19 cellular contexts compared by ENCODE assay signal in the genomic region with DNA sequence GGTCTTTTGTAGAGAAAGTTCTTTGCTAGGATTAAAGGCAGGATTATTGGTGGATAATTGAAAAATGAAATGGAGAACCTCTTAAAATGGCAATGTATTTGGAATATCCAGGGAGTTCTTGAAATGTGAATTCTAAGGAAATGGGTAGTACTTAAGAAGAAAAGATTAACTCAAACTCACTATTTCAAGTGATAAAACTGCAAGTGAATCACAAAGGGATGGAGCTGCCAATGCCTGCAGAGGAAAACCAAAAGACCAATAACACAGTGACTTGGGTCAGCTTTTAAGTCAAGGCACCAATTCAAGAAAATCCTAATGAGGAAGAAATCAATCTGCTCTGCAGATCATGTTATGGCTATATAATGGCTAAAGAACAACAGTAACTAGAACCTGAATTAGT.
DNase-seq lines count a peak whose midpoint lies in the region; ATAC-seq, FAIRE-seq and TF ChIP-seq lines count a peak whose summit lies in the region.
"Had no signal": no experiment of that assay in that cellular context is flagged by ENCODE, and none has a peak within 500 bp of the region (broad histone marks: within the 10 kb centered on the region; RNA-seq: fewer than 3 reads in every experiment).

No MANE protein-coding gene starts in this region.

- TF ChIP-seq POLR2A in GM12892 (IDR thresholded peaks at IDR 0.05; ENCODE audit: low read depth, low read length), result no peak

- H3K36me3 ChIP-seq in HUES48 (ENCODE audit: control insufficient read depth, insufficient read depth, low read length) (peaks cover 3% of the 10 kb centered on the region), iPS-15b (ENCODE audit: control insufficient read depth, insufficient read depth, low read length) (peaks cover 2% of the 10 kb centered on the region)
- H3K36me3 ChIP-seq: BLaER1 had no signal

- POLR2A ChIA-PET in WTC11 (lab: Charles Lee), result no interaction called here

- no peaks in the 10 kb centered on the region for H3K9me3 Mint-ChIP-seq in WTC11
- no peaks in the 10 kb centered on the region for H3K9me3 Mint-ChIP-seq in activated T-cell treated with anti-CD3 and anti-CD28 coated beads, Interleukin-2, amount 50 U/mL, for 24 hours
- H3K9me3 Mint-ChIP-seq: CD4-positive, alpha-beta memory T cell; IgD-negative memory B cell had no signal

- CTCF ChIA-PET in WTC11 (lab: Charles Lee), result no interaction called here

- H3K4me1 ChIP-seq in HUES48 (ENCODE audit: control insufficient read depth, insufficient read depth, low read length) (peaks cover 56% of the 10 kb centered on the region), iPS-15b (ENCODE audit: control insufficient read depth, insufficient read depth, low read length) (peaks cover 17% of the 10 kb centered on the region)
- H3K4me1 ChIP-seq: BLaER1 had no signal

- H3K4me3 ChIP-seq in HUES48 (ENCODE audit: low read depth, low read length) (peak overlapping the region; percentile 54), iPS-15b (ENCODE audit: low read depth, low read length) (peak overlapping the region; percentile 10)
- H3K4me3 ChIP-seq: BLaER1 had no signal

- H3K36me3 Mint-ChIP-seq in WTC11, result no peaks in the 10 kb centered on the region; the same call in 1 of the 2 replicates
- no peaks in the 10 kb centered on the region for H3K36me3 Mint-ChIP-seq in activated T-cell treated with anti-CD3 and anti-CD28 coated beads, Interleukin-2, amount 50 U/mL, for 24 hours (ENCODE audit: low read depth)
- H3K36me3 Mint-ChIP-seq in T-helper 17 cell (ENCODE audit: low read depth), result no peaks in the 10 kb centered on the region
- H3K36me3 Mint-ChIP-seq: CD14-positive monocyte; CD4-positive, alpha-beta memory T cell; IgD-negative memory B cell had no signal

- DNase-seq in GM12892 (ENCODE audit: insufficient read length) (no peak), WTC11 (ENCODE audit: low spot score) (no peak), NCI-H1436 (lab: John Stamatoyannopoulos, UW) (no peak), T-helper 2 cell (no peak), T-helper 17 cell (no peak)
- no peak for DNase-seq in activated T-cell treated with anti-CD3 and anti-CD28 coated beads, Interleukin-2, amount 50 U/mL, for 24 hours
- DNase-seq: 8988T; CD4-positive, alpha-beta memory T cell; DMS153; DMS79; GF-D8; KBM-7 had no signal

- H3K9ac ChIP-seq in HUES48 (ENCODE audit: low read depth, low read length), result 0 out of 2 replicates have a peak overlapping the region, but pooled peaks have one; percentile 4
- no peak overlapping the region for H3K9ac ChIP-seq in iPS-15b (ENCODE audit: low read depth, low read length)
- H3K9ac ChIP-seq: BLaER1 had no signal

- H3K9me3 ChIP-seq in HUES48 (ENCODE audit: control insufficient read depth, insufficient read depth, low read length), result no peaks in the 10 kb centered on the region
- H3K9me3 ChIP-seq in iPS-15b (ENCODE audit: control insufficient read depth, insufficient read depth, low read length), result no peaks in the 10 kb centered on the region
- H3K9me3 ChIP-seq in T-helper 17 cell (ENCODE audit: control insufficient read depth, low read length, poor library complexity, severe bottlenecking), result no peaks in the 10 kb centered on the region
- H3K9me3 ChIP-seq: BLaER1 had no signal

- H3K4me1 Mint-ChIP-seq in WTC11, result peaks cover 65% of the 10 kb centered on the region
- no peaks in the 10 kb centered on the region for H3K4me1 Mint-ChIP-seq in activated T-cell treated with anti-CD3 and anti-CD28 coated beads, Interleukin-2, amount 50 U/mL, for 24 hours (ENCODE audit: low read depth)
- no peaks in the 10 kb centered on the region for H3K4me1 Mint-ChIP-seq in T-helper 17 cell
- H3K4me1 Mint-ChIP-seq: CD14-positive monocyte, IgD-negative memory B cell had no signal

- no peak for TF ChIP-seq CTCF in WTC11 (IDR thresholded peaks at IDR 0.05)

- H3K27ac Mint-ChIP-seq in WTC11 (peak overlapping the region; percentile 47), T-helper 17 cell (no peak overlapping the region)
- H3K27ac Mint-ChIP-seq in activated T-cell treated with anti-CD3 and anti-CD28 coated beads, Interleukin-2, amount 50 U/mL, for 24 hours, result no peak overlapping the region
- H3K27ac Mint-ChIP-seq: CD14-positive monocyte; CD4-positive, alpha-beta memory T cell; IgD-negative memory B cell had no signal

- H3K27me3 ChIP-seq in HUES48 (ENCODE audit: control insufficient read depth, insufficient read depth, low read length) (no peaks in the 10 kb centered on the region), iPS-15b (ENCODE audit: control insufficient read depth, insufficient read depth, low read length) (no peaks in the 10 kb centered on the region)
- H3K27me3 ChIP-seq: BLaER1 had no signal

- no peaks in the 10 kb centered on the region for H3K27me3 Mint-ChIP-seq in WTC11 (ENCODE audit: low read depth)
- peaks cover 24% of the 10 kb centered on the region for H3K27me3 Mint-ChIP-seq in activated T-cell treated with anti-CD3 and anti-CD28 coated beads, Interleukin-2, amount 50 U/mL, for 24 hours
- H3K27me3 Mint-ChIP-seq in T-helper 17 cell, result peaks cover 16% of the 10 kb centered on the region

- peak; percentile 36 for FAIRE-seq in GM12892 (lab: Jason Lieb, UNC)
- FAIRE-seq: HepG2 had no signal

- ATAC-seq in WTC11 (peak; percentile 38), T-helper 17 cell (no peak)
- ATAC-seq: HCT116, HepG2 had no signal

- H3K4me3 Mint-ChIP-seq in WTC11 (peak overlapping the region; percentile 57), T-helper 17 cell (no peak overlapping the region)
- no peak overlapping the region for H3K4me3 Mint-ChIP-seq in activated T-cell treated with anti-CD3 and anti-CD28 coated beads, Interleukin-2, amount 50 U/mL, for 24 hours
- H3K4me3 Mint-ChIP-seq: CD14-positive monocyte; CD4-positive, alpha-beta memory T cell; IgD-negative memory B cell had no signal

- peak overlapping the region; percentile 82 for H3K27ac ChIP-seq in HUES48 (ENCODE audit: low read depth, low read length)
- H3K27ac ChIP-seq: BLaER1 had no signal

TF ChIP-seq in WTC11, 78 proteins besides CTCF, POLR2A, EP300 and RAD21:
- TF ChIP-seq CBFB (CRISPR knock-in tag; IDR thresholded peaks at IDR 0.05; ENCODE audit: low read depth) (no peak), ZNF317 (CRISPR knock-in tag; IDR thresholded peaks at IDR 0.05; ENCODE audit: borderline replicate concordance, low read depth) (no peak), ZNF219 (CRISPR knock-in tag; IDR thresholded peaks at IDR 0.05; ENCODE audit: borderline replicate concordance) (no peak), NFE2L1 (CRISPR knock-in tag; IDR thresholded peaks at IDR 0.05) (no peak), KAT7 (CRISPR knock-in tag; IDR thresholded peaks at IDR 0.05; ENCODE audit: borderline replicate concordance) (no peak), ZNF232 (CRISPR knock-in tag; IDR thresholded peaks at IDR 0.05) (no peak)
- TF ChIP-seq, protein P1, sequence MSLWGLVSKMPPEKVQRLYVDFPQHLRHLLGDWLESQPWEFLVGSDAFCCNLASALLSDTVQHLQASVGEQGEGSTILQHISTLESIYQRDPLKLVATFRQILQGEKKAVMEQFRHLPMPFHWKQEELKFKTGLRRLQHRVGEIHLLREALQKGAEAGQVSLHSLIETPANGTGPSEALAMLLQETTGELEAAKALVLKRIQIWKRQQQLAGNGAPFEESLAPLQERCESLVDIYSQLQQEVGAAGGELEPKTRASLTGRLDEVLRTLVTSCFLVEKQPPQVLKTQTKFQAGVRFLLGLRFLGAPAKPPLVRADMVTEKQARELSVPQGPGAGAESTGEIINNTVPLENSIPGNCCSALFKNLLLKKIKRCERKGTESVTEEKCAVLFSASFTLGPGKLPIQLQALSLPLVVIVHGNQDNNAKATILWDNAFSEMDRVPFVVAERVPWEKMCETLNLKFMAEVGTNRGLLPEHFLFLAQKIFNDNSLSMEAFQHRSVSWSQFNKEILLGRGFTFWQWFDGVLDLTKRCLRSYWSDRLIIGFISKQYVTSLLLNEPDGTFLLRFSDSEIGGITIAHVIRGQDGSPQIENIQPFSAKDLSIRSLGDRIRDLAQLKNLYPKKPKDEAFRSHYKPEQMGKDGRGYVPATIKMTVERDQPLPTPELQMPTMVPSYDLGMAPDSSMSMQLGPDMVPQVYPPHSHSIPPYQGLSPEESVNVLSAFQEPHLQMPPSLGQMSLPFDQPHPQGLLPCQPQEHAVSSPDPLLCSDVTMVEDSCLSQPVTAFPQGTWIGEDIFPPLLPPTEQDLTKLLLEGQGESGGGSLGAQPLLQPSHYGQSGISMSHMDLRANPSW (CRISPR knock-in tag; conservative IDR thresholded peaks at IDR 0.05; ENCODE audit: low read depth), result no peak
- TF ChIP-seq, protein P2, sequence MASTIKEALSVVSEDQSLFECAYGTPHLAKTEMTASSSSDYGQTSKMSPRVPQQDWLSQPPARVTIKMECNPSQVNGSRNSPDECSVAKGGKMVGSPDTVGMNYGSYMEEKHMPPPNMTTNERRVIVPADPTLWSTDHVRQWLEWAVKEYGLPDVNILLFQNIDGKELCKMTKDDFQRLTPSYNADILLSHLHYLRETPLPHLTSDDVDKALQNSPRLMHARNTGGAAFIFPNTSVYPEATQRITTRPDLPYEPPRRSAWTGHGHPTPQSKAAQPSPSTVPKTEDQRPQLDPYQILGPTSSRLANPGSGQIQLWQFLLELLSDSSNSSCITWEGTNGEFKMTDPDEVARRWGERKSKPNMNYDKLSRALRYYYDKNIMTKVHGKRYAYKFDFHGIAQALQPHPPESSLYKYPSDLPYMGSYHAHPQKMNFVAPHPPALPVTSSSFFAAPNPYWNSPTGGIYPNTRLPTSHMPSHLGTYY (CRISPR knock-in tag; IDR thresholded peaks at IDR 0.05), result no peak
- TF ChIP-seq, protein P3, sequence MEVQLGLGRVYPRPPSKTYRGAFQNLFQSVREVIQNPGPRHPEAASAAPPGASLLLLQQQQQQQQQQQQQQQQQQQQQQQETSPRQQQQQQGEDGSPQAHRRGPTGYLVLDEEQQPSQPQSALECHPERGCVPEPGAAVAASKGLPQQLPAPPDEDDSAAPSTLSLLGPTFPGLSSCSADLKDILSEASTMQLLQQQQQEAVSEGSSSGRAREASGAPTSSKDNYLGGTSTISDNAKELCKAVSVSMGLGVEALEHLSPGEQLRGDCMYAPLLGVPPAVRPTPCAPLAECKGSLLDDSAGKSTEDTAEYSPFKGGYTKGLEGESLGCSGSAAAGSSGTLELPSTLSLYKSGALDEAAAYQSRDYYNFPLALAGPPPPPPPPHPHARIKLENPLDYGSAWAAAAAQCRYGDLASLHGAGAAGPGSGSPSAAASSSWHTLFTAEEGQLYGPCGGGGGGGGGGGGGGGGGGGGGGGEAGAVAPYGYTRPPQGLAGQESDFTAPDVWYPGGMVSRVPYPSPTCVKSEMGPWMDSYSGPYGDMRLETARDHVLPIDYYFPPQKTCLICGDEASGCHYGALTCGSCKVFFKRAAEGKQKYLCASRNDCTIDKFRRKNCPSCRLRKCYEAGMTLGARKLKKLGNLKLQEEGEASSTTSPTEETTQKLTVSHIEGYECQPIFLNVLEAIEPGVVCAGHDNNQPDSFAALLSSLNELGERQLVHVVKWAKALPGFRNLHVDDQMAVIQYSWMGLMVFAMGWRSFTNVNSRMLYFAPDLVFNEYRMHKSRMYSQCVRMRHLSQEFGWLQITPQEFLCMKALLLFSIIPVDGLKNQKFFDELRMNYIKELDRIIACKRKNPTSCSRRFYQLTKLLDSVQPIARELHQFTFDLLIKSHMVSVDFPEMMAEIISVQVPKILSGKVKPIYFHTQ (CRISPR knock-in tag; IDR thresholded peaks at IDR 0.05), result no peak
TF ChIP-seq in WTC11: peak in this region for 0.
